In genomic region chr9:34084562-34084961, GRCh38 we compare ENCODE assay signal across 13 cellular contexts. TPM values are rescaled to one million over a fixed set of nuclear protein-coding genes. Genes with fewer than 3 reads are reported as not detected.
DNase-seq lines count a peak whose midpoint lies in the region; TF ChIP-seq lines count a peak whose summit lies in the region.
"Had no signal": no experiment of that assay in that cellular context is flagged by ENCODE, and none has a peak within 500 bp of the region (broad histone marks: within the 10 kb centered on the region; RNA-seq: fewer than 3 reads in every experiment).

No MANE protein-coding gene starts in this region.

- intact Hi-C loops in breast epithelium (cut with DNase I; ENCODE audit: low total_unique reads) = no loop called here
- intact Hi-C loops in MCF 10A (cut with micrococcal nuclease) = no loop called here
- intact Hi-C loops in head of caudate nucleus (cut with DNase I) = no loop called here
- intact Hi-C loops in ovary (cut with DNase I) = no loop called here
- intact Hi-C loops in vagina (cut with DNase I) = no loop called here

- POLR2A ChIA-PET in MCF 10A (lab: Yijun Ruan, JAX) = interaction anchor here (0.9 to 2.1 kb wide), 2 partner anchors 11 to 169 kb away, joined by 3 to 12 read pairs; no protein-coding TSS in a partner anchor

- H3K36me3 Mint-ChIP-seq in MCF 10A (ENCODE audit: insufficient read depth, unreplicated experiment) = peaks cover 44% of the 10 kb centered on the region

- H3K27ac ChIP-seq in breast epithelium = peak overlapping the region; percentile 72 to 74
- H3K27ac ChIP-seq in ovary = no peak overlapping the region
- peak overlapping the region; percentile 72 for H3K27ac ChIP-seq in vagina

- peak in 1 of 2 donors; percentile 73 for DNase-seq in breast epithelium (ENCODE audit: low spot score in 2 of 2)
- no peak for DNase-seq in MCF 10A (ENCODE audit: unreplicated experiment)
- peak; percentile 27 to 86 (median 68) for DNase-seq in head of caudate nucleus
- peak in 4 of 5 donors; percentile 28 to 77 (median 50) for DNase-seq in ovary
- no peak for DNase-seq in vagina (ENCODE audit: extremely low spot score in 2 of 2)
- no peak for DNase-seq in NCI-H446 treated with DMSO at 0.1 percent for 48 hours (lab: John Stamatoyannopoulos, UW)
- DNase-seq in NCI-H748 treated with DMSO at 0.1 percent for 48 hours (lab: John Stamatoyannopoulos, UW) = no peak
- no peak for DNase-seq in GM13977 (ENCODE audit: low spot score)
- DNase-seq: activated CD4-positive, alpha-beta T cell treated with anti-CD3 and anti-CD28 coated beads for 48 hours; activated naive CD8-positive, alpha-beta T cell treated with anti-CD3 and anti-CD28 coated beads, Interleukin-2, amount 10 ng/mL, durations not matched to agents 7 days and 5 days; H7; KG1; NCI-H2171 treated with DMSO at 0.1 percent for 48 hours had no signal

- in situ Hi-C loops in GM13977 (cut with MboI; ENCODE audit: low pct_unique_long_range_greater_than_20kb, low sequenced_read_pairs, unreplicated experiment) = no loop called here

- no peaks in the 10 kb centered on the region for H3K9me3 Mint-ChIP-seq in MCF 10A (ENCODE audit: unreplicated experiment)
- H3K9me3 Mint-ChIP-seq: activated naive CD8-positive, alpha-beta T cell treated with anti-CD3 and anti-CD28 coated beads, Interleukin-2, amount 10 ng/mL, durations not matched to agents 7 days and 5 days had no signal

- TF ChIP-seq EP300 in ovary (IDR thresholded peaks at IDR 0.05) = no peak

- H3K4me3 ChIP-seq in breast epithelium (no peak overlapping the region), ovary (no peak overlapping the region), vagina (no peak overlapping the region)

- no peaks in the 10 kb centered on the region for H3K4me1 Mint-ChIP-seq in MCF 10A (ENCODE audit: insufficient read depth, unreplicated experiment)

- H3K9me3 ChIP-seq in breast epithelium (no peaks in the 10 kb centered on the region), ovary (no peaks in the 10 kb centered on the region), vagina (no peaks in the 10 kb centered on the region)

- 0 to 5% (median 3%) methylated on average over 1 of the region's 1 CpG for WGBS in ovary, 3 donors

- H3K4me3 Mint-ChIP-seq in MCF 10A (ENCODE audit: unreplicated experiment) = no peak overlapping the region
- H3K4me3 Mint-ChIP-seq: activated naive CD8-positive, alpha-beta T cell treated with anti-CD3 and anti-CD28 coated beads, Interleukin-2, amount 10 ng/mL, durations not matched to agents 7 days and 5 days had no signal

- no peaks in the 10 kb centered on the region for H3K4me1 ChIP-seq in breast epithelium
- H3K4me1 ChIP-seq in ovary (ENCODE audit: insufficient read depth) = peaks cover 6% of the 10 kb centered on the region
- H3K4me1 ChIP-seq in vagina = peaks cover 18% of the 10 kb centered on the region

- no peak overlapping the region for H3K27ac Mint-ChIP-seq in MCF 10A (ENCODE audit: low read depth, unreplicated experiment)
- H3K27ac Mint-ChIP-seq: activated naive CD8-positive, alpha-beta T cell treated with anti-CD3 and anti-CD28 coated beads, Interleukin-2, amount 10 ng/mL, durations not matched to agents 7 days and 5 days had no signal

- CTCF ChIA-PET in MCF 10A (lab: Yijun Ruan, JAX) = interaction anchor here (1.0 to 4.4 kb wide), 3 partner anchors 10 to 320 kb away, joined by 3 to 26 read pairs (median 5); no protein-coding TSS in a partner anchor

- H3K36me3 ChIP-seq in breast epithelium (no peaks in the 10 kb centered on the region), ovary (no peaks in the 10 kb centered on the region), vagina (peaks cover 0 to 24% of the 10 kb centered on the region in 2 donors)

- BruUV-seq in MCF 10A (replicated peaks; lab: Mats Ljungman, UMichigan) = no TSS peak

- TF ChIP-seq POLR2A in breast epithelium (IDR thresholded peaks at IDR 0.05) (no peak), ovary (IDR thresholded peaks at IDR 0.05) (no peak), vagina (IDR thresholded peaks at IDR 0.05) (no peak)

- H3K27me3 Mint-ChIP-seq in MCF 10A (ENCODE audit: insufficient read depth, unreplicated experiment) = no peaks in the 10 kb centered on the region
- H3K27me3 Mint-ChIP-seq: activated naive CD8-positive, alpha-beta T cell treated with anti-CD3 and anti-CD28 coated beads, Interleukin-2, amount 10 ng/mL, durations not matched to agents 7 days and 5 days had no signal

- TF ChIP-seq CTCF in breast epithelium (IDR thresholded peaks at IDR 0.05) = no peak
- no peak for TF ChIP-seq CTCF in MCF 10A (IDR thresholded peaks at IDR 0.05; ENCODE audit: unreplicated experiment)
- TF ChIP-seq CTCF in ovary (IDR thresholded peaks at IDR 0.05) = no peak
- no peak for TF ChIP-seq CTCF in vagina (IDR thresholded peaks at IDR 0.05)
- no peak for TF ChIP-seq CTCF in GM13977 (IDR thresholded peaks at IDR 0.05; ENCODE audit: extremely low read depth, insufficient read depth, missing control alignments)

- H3K27me3 ChIP-seq in breast epithelium (no peaks in the 10 kb centered on the region), ovary (no peaks in the 10 kb centered on the region), vagina (no peaks in the 10 kb centered on the region)

RNA-seq across cellular contexts. Expression of gene UBAP2, which starts 35.9 kb away (rescaled TPM):
- total RNA-seq in breast epithelium (10 to 100 TPM; 21.8 to 32.1 (median 29.8) TPM), MCF 10A (2022) (33.4 and 33.5 TPM in 2 replicates), ovary (10 to 100 TPM; 17.7 to 46.7 (median 33.4) TPM), vagina (24.6 TPM)
- 10 to 100 TPM; 12.7 to 40.9 TPM for polyA plus RNA-seq in ovary

RNA-seq across cellular contexts. Expression of gene DCAF12, which starts 41.9 kb away (rescaled TPM):
- total RNA-seq in breast epithelium (10 to 100 TPM; 25.6 to 36.7 (median 29.6) TPM), MCF 10A (2022) (39.8 and 44.2 TPM in 2 replicates), ovary (10 to 100 TPM; 18.0 to 35.0 (median 24.8) TPM), vagina (31.2 TPM)
- 10 to 100 TPM; 17.2 to 65.5 TPM for polyA plus RNA-seq in ovary

Comparison
In these comparisons a context has a peak if more than half of its experiments do, and no peak if none do; other contexts are left out.
1. DNase-seq: peak in head of caudate nucleus (42 of 42) and ovary (4 of 5); none in MCF 10A (single experiment), vagina (0 of 2), NCI-H446 treated with DMSO at 0.1 percent for 48 hours (single experiment), NCI-H748 treated with DMSO at 0.1 percent for 48 hours (single experiment) and GM13977 (single experiment).
2. H3K27ac ChIP-seq: peak in breast epithelium (2 of 2) and vagina (single experiment); none in ovary (0 of 2).